Comparison of ENCODE assay signal across 15 cellular contexts in the genomic region with DNA sequence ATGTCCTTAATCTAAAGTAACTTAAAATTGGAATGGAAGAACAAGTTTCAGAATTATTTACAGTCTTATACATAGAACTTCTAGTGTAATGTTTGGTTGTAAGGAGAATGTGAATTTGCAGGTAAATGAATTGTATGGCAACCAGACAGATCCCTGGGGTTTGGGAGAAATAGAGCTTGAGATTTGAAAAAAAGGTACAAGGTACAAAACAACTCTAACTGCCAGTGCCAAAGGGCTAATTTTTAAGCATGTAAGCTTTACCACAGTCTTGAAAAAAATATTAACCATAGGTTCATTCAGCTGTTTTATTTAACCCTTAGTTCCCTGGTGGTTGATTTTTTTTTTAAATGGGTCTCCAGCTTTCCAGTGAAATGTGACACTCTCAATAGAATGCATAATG.
"Had no signal": no experiment of that assay in that cellular context is flagged by ENCODE, and none has a peak within 500 bp of the region (broad histone marks: within the 10 kb centered on the region; RNA-seq: fewer than 3 reads in every experiment).

No MANE protein-coding gene starts in this region.

- H3K4me3 Mint-ChIP-seq: activated CD4-positive, alpha-beta T cell treated with anti-CD3 and anti-CD28 coated beads, Interleukin-2, amount 10 ng/mL, durations not matched to agents 7 days and 5 days had no signal

- H3K4me1 ChIP-seq: foreskin keratinocyte had no signal

- H3K4me3 ChIP-seq: ovary had no signal

- ATAC-seq: foreskin keratinocyte, sciatic nerve had no signal

- H3K27ac Mint-ChIP-seq: activated CD4-positive, alpha-beta T cell treated with anti-CD3 and anti-CD28 coated beads, Interleukin-2, amount 10 ng/mL, durations not matched to agents 7 days and 5 days; activated naive CD4-positive, alpha-beta T cell treated with anti-CD3 and anti-CD28 coated beads, Interleukin-2, amount 50 U/mL, for 72 hours had no signal

- H3K9me3 ChIP-seq: ovary had no signal

- DNase-seq: activated CD4-positive, alpha-beta T cell treated with anti-CD3 and anti-CD28 coated beads, Interleukin-2, amount 10 ng/mL, durations not matched to agents 7 days and 5 days; activated CD4-positive, CD25-positive, alpha-beta regulatory T cell; activated effector memory CD4-positive, alpha-beta T cell treated with Interleukin-2 at 50 U/mL for 16 hours; anterior cingulate cortex; brain microvascular endothelial cell; cortex of kidney; effector CD8-positive, alpha-beta T cell; foreskin keratinocyte; glutamatergic neuron; hypothalamus; kidney; ovary; SW 1271 had no signal

- H3K27me3 ChIP-seq: brain microvascular endothelial cell, foreskin keratinocyte, ovary had no signal

- H3K27ac ChIP-seq: brain microvascular endothelial cell, foreskin keratinocyte, ovary had no signal

- H3K27me3 Mint-ChIP-seq: activated CD4-positive, alpha-beta T cell treated with anti-CD3 and anti-CD28 coated beads, Interleukin-2, amount 10 ng/mL, durations not matched to agents 7 days and 5 days had no signal

- H3K36me3 ChIP-seq: brain microvascular endothelial cell, ovary had no signal

- H3K9me3 Mint-ChIP-seq: activated CD4-positive, alpha-beta T cell treated with anti-CD3 and anti-CD28 coated beads, Interleukin-2, amount 10 ng/mL, durations not matched to agents 7 days and 5 days; activated naive CD4-positive, alpha-beta T cell treated with anti-CD3 and anti-CD28 coated beads, Interleukin-2, amount 50 U/mL, for 72 hours had no signal
